ENCODE assay signal across 17 cellular contexts in the genomic region with DNA sequence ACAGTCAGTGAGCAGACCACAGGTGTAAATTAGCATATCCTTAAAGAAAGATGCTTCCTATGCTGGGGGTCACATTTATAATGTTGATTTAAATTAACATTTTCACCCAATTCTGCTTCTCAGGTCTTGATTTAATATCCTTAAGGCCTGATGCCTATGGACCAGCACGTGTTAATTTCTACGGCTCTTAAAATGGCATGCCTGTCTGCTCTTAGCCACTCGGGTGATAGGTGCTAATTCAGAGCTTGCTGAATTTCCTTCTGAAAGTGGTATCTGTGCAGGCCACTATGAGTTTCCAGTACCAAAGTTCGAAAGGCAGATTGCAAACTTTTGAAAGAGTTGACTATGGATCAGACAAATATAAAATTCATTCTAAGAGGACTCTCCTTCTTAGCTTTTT.
"Had no signal": no experiment of that assay in that cellular context is flagged by ENCODE, and none has a peak within 500 bp of the region (broad histone marks: within the 10 kb centered on the region; RNA-seq: fewer than 3 reads in every experiment).

No MANE protein-coding gene starts in this region.

- H3K27ac Mint-ChIP-seq: naive thymus-derived CD8-positive, alpha-beta T cell; stimulated activated memory B cell treated with anti-CD40 and anti-IgM and Interleukin-4, amounts not matched to agents 10 μg/mL and 1 μg/mL and 100 μg/mL, for 72 hours; stimulated activated naive CD8-positive, alpha-beta T cell treated with anti-CD3 and anti-CD28 coated beads, Interleukin-15, Interleukin-2, amounts not matched to agents 100 ng/mL and 50 ng/mL, for 24 hours had no signal

- H3K4me1 Mint-ChIP-seq: naive thymus-derived CD8-positive, alpha-beta T cell; stimulated activated memory B cell treated with anti-CD40 and anti-IgM and Interleukin-4, amounts not matched to agents 10 μg/mL and 1 μg/mL and 100 μg/mL, for 72 hours had no signal

- H3K4me3 Mint-ChIP-seq: naive thymus-derived CD8-positive, alpha-beta T cell; stimulated activated memory B cell treated with anti-CD40 and anti-IgM and Interleukin-4, amounts not matched to agents 10 μg/mL and 1 μg/mL and 100 μg/mL, for 72 hours; stimulated activated naive CD8-positive, alpha-beta T cell treated with anti-CD3 and anti-CD28 coated beads, Interleukin-15, Interleukin-2, amounts not matched to agents 100 ng/mL and 50 ng/mL, for 24 hours had no signal

- H3K27me3 Mint-ChIP-seq: naive thymus-derived CD8-positive, alpha-beta T cell; stimulated activated memory B cell treated with anti-CD40 and anti-IgM and Interleukin-4, amounts not matched to agents 10 μg/mL and 1 μg/mL and 100 μg/mL, for 72 hours; stimulated activated naive CD8-positive, alpha-beta T cell treated with anti-CD3 and anti-CD28 coated beads, Interleukin-15, Interleukin-2, amounts not matched to agents 100 ng/mL and 50 ng/mL, for 24 hours had no signal

- H3K36me3 Mint-ChIP-seq: naive thymus-derived CD8-positive, alpha-beta T cell; stimulated activated memory B cell treated with anti-CD40 and anti-IgM and Interleukin-4, amounts not matched to agents 10 μg/mL and 1 μg/mL and 100 μg/mL, for 72 hours had no signal

- DNase-seq: effector memory CD4-positive, alpha-beta T cell; kidney; left cardiac atrium; mammary epithelial cell; mucosa of descending colon; naive thymus-derived CD8-positive, alpha-beta T cell; posterior cingulate gyrus; stimulated activated CD4-positive, alpha-beta T cell treated with anti-CD3 and anti-CD28 coated beads, Interleukin-4, amount 100 ng/mL, for 1 hour; stimulated activated CD8-positive, alpha-beta memory T cell treated with anti-CD3 and anti-CD28 coated beads, Interleukin-4, amount 100 ng/mL, for 48 hours; tibial artery; upper lobe of left lung had no signal

- H3K36me3 ChIP-seq: tibial artery, upper lobe of left lung, vagina had no signal

- H3K27ac ChIP-seq: tibial artery, vagina had no signal

- H3K27me3 ChIP-seq: tibial artery, upper lobe of left lung, vagina had no signal

- H3K9me3 Mint-ChIP-seq: naive thymus-derived CD8-positive, alpha-beta T cell; stimulated activated memory B cell treated with anti-CD40 and anti-IgM and Interleukin-4, amounts not matched to agents 10 μg/mL and 1 μg/mL and 100 μg/mL, for 72 hours; stimulated activated naive CD8-positive, alpha-beta T cell treated with anti-CD3 and anti-CD28 coated beads, Interleukin-15, Interleukin-2, amounts not matched to agents 100 ng/mL and 50 ng/mL, for 24 hours had no signal

- ATAC-seq: esophagus mucosa; mucosa of descending colon; naive thymus-derived CD8-positive, alpha-beta T cell; stimulated activated memory B cell treated with anti-CD40 and anti-IgM and Interleukin-4, amounts not matched to agents 10 μg/mL and 1 μg/mL and 100 μg/mL, for 72 hours had no signal

- H3K9me3 ChIP-seq: mucosa of descending colon, tibial artery, upper lobe of left lung, vagina had no signal

- FAIRE-seq: endometrium, frontal cortex, kidney had no signal

- H3K4me1 ChIP-seq: tibial artery, vagina had no signal

- H3K4me3 ChIP-seq: mucosa of descending colon, tibial artery, upper lobe of left lung, vagina had no signal
